In the genomic region with DNA sequence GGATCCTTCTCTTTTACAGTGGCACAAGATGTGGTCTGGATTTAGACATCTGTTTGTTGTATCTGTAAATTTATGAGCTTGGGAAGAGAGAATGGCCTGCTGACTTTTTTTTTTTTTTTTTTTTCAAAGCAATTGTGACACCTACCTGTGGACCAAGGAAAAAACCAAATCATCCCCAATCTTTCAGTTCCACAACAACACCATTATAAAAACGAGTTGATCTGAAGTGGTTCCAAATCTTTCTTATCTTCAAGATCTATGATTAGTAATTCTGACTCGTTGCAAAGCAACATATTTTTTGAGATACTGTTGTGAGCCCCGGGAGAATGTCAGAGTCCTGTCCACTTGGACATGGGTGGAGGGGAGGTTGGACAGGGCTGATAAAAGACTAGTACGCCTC, we compare ENCODE assay signal across 17 cellular contexts. TPM values are rescaled to one million over a fixed set of nuclear protein-coding genes. Genes with fewer than 3 reads are reported as not detected.
DNase-seq lines count a peak whose midpoint lies in the region; ATAC-seq, FAIRE-seq and TF ChIP-seq lines count a peak whose summit lies in the region.
"Had no signal": no experiment of that assay in that cellular context is flagged by ENCODE, and none has a peak within 500 bp of the region (broad histone marks: within the 10 kb centered on the region; RNA-seq: fewer than 3 reads in every experiment).

No MANE protein-coding gene starts in this region.

- POLR2A ChIA-PET in naive thymus-derived CD4-positive, alpha-beta T cell (lab: Charles Lee), result no interaction called here

- FAIRE-seq in pancreas (lab: Jason Lieb, UNC), result no peak

- H3K9me3 Mint-ChIP-seq in naive thymus-derived CD4-positive, alpha-beta T cell, result peaks cover 0 to 14% (median 2%) of the 10 kb centered on the region in 11 donors
- H3K9me3 Mint-ChIP-seq: activated T-helper 1 cell treated with anti-CD3 and anti-CD28 coated beads, Interleukin-12 subunit alpha, Interleukin-12 subunit beta, Interleukin-2, Interleukin-4 antibody, amounts not matched to agents 30 ng/mL and 10 ng/mL and 1 ng/mL, durations not matched to agents 14 hours and 24 hours and 36 hours had no signal

- WGBS in pancreas, 2 donors, result 25 to 29% methylated on average over 4 of the region's 4 CpGs

- ATAC-seq in foreskin keratinocyte (peak; percentile 1), upper lobe of right lung (no peak), HG03196 (IDR thresholded peaks at IDR 0.05; ENCODE audit: unreplicated experiment) (no peak), pancreas (no peak)
- ATAC-seq in naive thymus-derived CD4-positive, alpha-beta T cell, result no peak

- H3K4me1 ChIP-seq in foreskin keratinocyte (peaks cover 33% of the 10 kb centered on the region), upper lobe of right lung (no peaks in the 10 kb centered on the region), pancreas (no peaks in the 10 kb centered on the region)
- no peaks in the 10 kb centered on the region for H3K4me1 ChIP-seq in naive thymus-derived CD4-positive, alpha-beta T cell (ENCODE audit: control insufficient read depth in 2 of 2, insufficient read depth in 2 of 2, low read length in 2 of 2)

- CTCF ChIA-PET in naive thymus-derived CD4-positive, alpha-beta T cell (lab: Charles Lee), result no interaction called here

- intact Hi-C loops in upper lobe of right lung (cut with DNase I), result no loop called here
- intact Hi-C loops in pancreas (cut with DNase I), result no loop called here
- intact Hi-C loops in naive thymus-derived CD4-positive, alpha-beta T cell (cut with micrococcal nuclease), result loop anchor here in 1 of 2 donors (5.0 kb wide), 2 partner anchors 856 to 864 kb away; a partner anchor contains a TSS

- no peak overlapping the region for H3K27ac Mint-ChIP-seq in naive thymus-derived CD4-positive, alpha-beta T cell
- H3K27ac Mint-ChIP-seq: activated T-helper 1 cell treated with anti-CD3 and anti-CD28 coated beads, Interleukin-12 subunit alpha, Interleukin-12 subunit beta, Interleukin-2, Interleukin-4 antibody, amounts not matched to agents 30 ng/mL and 10 ng/mL and 1 ng/mL, durations not matched to agents 14 hours and 24 hours and 36 hours had no signal

- H3K36me3 Mint-ChIP-seq in naive thymus-derived CD4-positive, alpha-beta T cell, result peaks cover 0 to 5% (median 0%) of the 10 kb centered on the region in 5 donors

- no peak overlapping the region for H3K4me3 Mint-ChIP-seq in naive thymus-derived CD4-positive, alpha-beta T cell
- H3K4me3 Mint-ChIP-seq: activated T-helper 1 cell treated with anti-CD3 and anti-CD28 coated beads, Interleukin-12 subunit alpha, Interleukin-12 subunit beta, Interleukin-2, Interleukin-4 antibody, amounts not matched to agents 30 ng/mL and 10 ng/mL and 1 ng/mL, durations not matched to agents 14 hours and 24 hours and 36 hours had no signal

- H3K27ac ChIP-seq in foreskin keratinocyte, result peak overlapping the region; percentile 10
- H3K27ac ChIP-seq in upper lobe of right lung, result peak overlapping the region; percentile 77
- no peak overlapping the region for H3K27ac ChIP-seq in pancreas
- H3K27ac ChIP-seq in naive thymus-derived CD4-positive, alpha-beta T cell (ENCODE audit: low read depth, low read length), result no peak overlapping the region

- no peaks in the 10 kb centered on the region for H3K27me3 ChIP-seq in foreskin keratinocyte
- peaks cover 82% of the 10 kb centered on the region for H3K27me3 ChIP-seq in upper lobe of right lung
- H3K27me3 ChIP-seq in pancreas, result peaks cover 4 to 66% (median 13%) of the 10 kb centered on the region in 4 donors
- peaks cover 0 to 5% of the 10 kb centered on the region in 2 donors for H3K27me3 ChIP-seq in naive thymus-derived CD4-positive, alpha-beta T cell (ENCODE audit: control insufficient read depth in 2 of 2, insufficient read depth in 2 of 2, low read length in 2 of 2)

- H3K9me3 ChIP-seq in upper lobe of right lung, result no peaks in the 10 kb centered on the region
- no peaks in the 10 kb centered on the region for H3K9me3 ChIP-seq in pancreas
- H3K9me3 ChIP-seq in naive thymus-derived CD4-positive, alpha-beta T cell (ENCODE audit: control insufficient read depth in 2 of 3, low read length in 3 of 3), result no peaks in the 10 kb centered on the region

- H3K4me3 ChIP-seq in upper lobe of right lung (peak overlapping the region; percentile 51), pancreas (no peak overlapping the region)
- no peak overlapping the region for H3K4me3 ChIP-seq in naive thymus-derived CD4-positive, alpha-beta T cell (ENCODE audit: low read length)
- H3K4me3 ChIP-seq: smooth muscle cell had no signal

- H3K36me3 ChIP-seq in upper lobe of right lung (no peaks in the 10 kb centered on the region), pancreas (no peaks in the 10 kb centered on the region)
- no peaks in the 10 kb centered on the region for H3K36me3 ChIP-seq in naive thymus-derived CD4-positive, alpha-beta T cell (ENCODE audit: control insufficient read depth in 2 of 3, insufficient read depth in 3 of 3, low read length in 3 of 3)

- DNase-seq in NCI-H2196 (lab: John Stamatoyannopoulos, UW; ENCODE audit: unreplicated experiment) (peak; percentile 8), NCI-H2196 treated with DMSO at 0.1 percent for 48 hours (lab: John Stamatoyannopoulos, UW; ENCODE audit: unreplicated experiment) (no peak), SW480 (ENCODE audit: low spot score) (peak; percentile 60), foreskin keratinocyte (peak in 1 of 2 donors; percentile 81), upper lobe of right lung (no peak), pancreas (no peak)
- DNase-seq in naive thymus-derived CD4-positive, alpha-beta T cell, result no peak
- DNase-seq: activated CD4-positive, alpha-beta T cell treated with anti-CD3 and anti-CD28 coated beads for 4 hours; COR-L47; hippocampal formation; NCI-H187 treated with DMSO at 0.1 percent for 48 hours; occipital lobe; substantia nigra had no signal

- H3K4me1 Mint-ChIP-seq in naive thymus-derived CD4-positive, alpha-beta T cell, result peaks cover 0 to 8% (median 0%) of the 10 kb centered on the region in 7 donors

- peaks cover 61 to 68% (median 64%) of the 10 kb centered on the region in 5 donors for H3K27me3 Mint-ChIP-seq in naive thymus-derived CD4-positive, alpha-beta T cell

- TF ChIP-seq CTCF in foreskin keratinocyte (conservative IDR thresholded peaks at IDR 0.05), result peak; percentile 57
- TF ChIP-seq CTCF in upper lobe of right lung (IDR thresholded peaks at IDR 0.05), result no peak
- TF ChIP-seq CTCF in pancreas (IDR thresholded peaks at IDR 0.05), result no peak

RNA-seq across cellular contexts. Expression of a gene that starts 4.8 kb away (rescaled TPM):
- total RNA-seq in foreskin keratinocyte (18.2 and 19.5 TPM in 2 replicates), upper lobe of right lung (56.4 TPM), pancreas (1 to 10 TPM in 2 of 6 donors, under 1 TPM in 4; 0.56 to 2.8 (median 0.97) TPM)
- polyA plus RNA-seq in foreskin keratinocyte (10.9 and 12.7 TPM in 2 replicates), pancreas (10 to 100 TPM in 1 of 2 donors, 1 to 10 TPM in 1; 1.8 to 22.8 TPM)
- total RNA-seq in naive thymus-derived CD4-positive, alpha-beta T cell, result not detected
- not detected for polyA plus RNA-seq in naive thymus-derived CD4-positive, alpha-beta T cell
- total RNA-seq: A172; activated T-helper 1 cell treated with anti-CD3 and anti-CD28 coated beads, Interleukin-12 subunit alpha, Interleukin-12 subunit beta, Interleukin-2, Interleukin-4 antibody, amounts not matched to agents 30 ng/mL and 10 ng/mL and 1 ng/mL, durations not matched to agents 14 hours and 24 hours and 36 hours; occipital lobe had no signal

Comparison
In these comparisons a context has a peak if more than half of its experiments do, and no peak if none do; other contexts are left out.
1. DNase-seq: peak in NCI-H2196 (single experiment) and SW480 (single experiment); none in NCI-H2196 treated with DMSO at 0.1 percent for 48 hours (single experiment), upper lobe of right lung (single experiment), pancreas (0 of 6) and naive thymus-derived CD4-positive, alpha-beta T cell (0 of 9).
2. H3K27ac ChIP-seq: peak in foreskin keratinocyte (single experiment) and upper lobe of right lung (single experiment); none in pancreas (0 of 4) and naive thymus-derived CD4-positive, alpha-beta T cell (single experiment).